ENCODE assay signal across 18 cellular contexts in the genomic region with DNA sequence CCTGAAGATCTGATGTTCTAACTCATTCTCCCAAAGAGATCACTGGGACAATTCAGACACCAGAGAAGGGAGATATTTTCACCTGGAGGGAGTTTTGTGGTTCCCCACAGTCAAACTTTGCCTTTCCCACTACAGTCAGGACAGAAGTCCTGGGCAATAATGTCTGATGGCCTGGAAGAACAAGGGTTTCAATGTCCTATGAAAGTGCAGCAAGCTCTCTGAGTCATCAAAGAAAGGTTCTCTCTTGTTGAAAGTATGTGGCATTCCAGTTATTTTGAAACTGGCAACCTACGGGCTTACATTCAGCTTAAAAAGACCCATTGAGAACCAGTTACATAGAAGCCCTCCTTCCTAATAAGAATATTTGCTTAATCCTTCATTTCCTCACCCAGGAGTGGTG.
A peak's percentile ranks its signal among the peaks of the same experiment; 100 is the strongest.
DNase-seq lines count a peak whose midpoint lies in the region; ATAC-seq and TF ChIP-seq lines count a peak whose summit lies in the region.
"Had no signal": no experiment of that assay in that cellular context is flagged by ENCODE, and none has a peak within 500 bp of the region (broad histone marks: within the 10 kb centered on the region; RNA-seq: fewer than 3 reads in every experiment).

No MANE protein-coding gene starts in this region.

- no peak overlapping the region for H4K5ac ChIP-seq in mesendoderm (ENCODE audit: low read length)

- H3K4me3 ChIP-seq in choroid plexus epithelial cell (ENCODE audit: low read depth, low read length) = no peak overlapping the region
- no peak overlapping the region for H3K4me3 ChIP-seq in mesendoderm (ENCODE audit: low read length)
- H3K4me3 ChIP-seq: colonic mucosa, sigmoid colon had no signal

- H3K27me3 ChIP-seq in mesendoderm (ENCODE audit: insufficient read depth, low read length, poor library complexity) = no peaks in the 10 kb centered on the region
- H3K27me3 ChIP-seq: colonic mucosa, sigmoid colon had no signal

- no peak overlapping the region for H3K4ac ChIP-seq in mesendoderm (ENCODE audit: low read depth, low read length)

- H3K56ac ChIP-seq in mesendoderm (ENCODE audit: low read length) = no peak overlapping the region

- H3K4me3 Mint-ChIP-seq in nephron progenitor cell = no peak overlapping the region
- H3K4me3 Mint-ChIP-seq in T-helper 17 cell = no peak overlapping the region
- H3K4me3 Mint-ChIP-seq in Calu3 (ENCODE audit: low read depth, unreplicated experiment) = no peak overlapping the region
- H3K4me3 Mint-ChIP-seq: activated T-cell treated with anti-CD3 and anti-CD28 coated beads, Interleukin-2, amount 50 U/mL, for 72 hours; neural crest cell; type B pancreatic cell had no signal

- CTCF ChIA-PET in Calu3 (lab: Charles Lee) = interaction anchor here (1.0 kb wide), 1 partner anchor 41 kb away, joined by 5 read pairs; no protein-coding TSS in a partner anchor

- no peak overlapping the region for H3K27ac ChIP-seq in mesendoderm (ENCODE audit: low read depth, low read length)
- H3K27ac ChIP-seq: colonic mucosa had no signal

- H3K4me1 Mint-ChIP-seq in nephron progenitor cell (peaks cover 18% of the 10 kb centered on the region), T-helper 17 cell (peaks cover 20% of the 10 kb centered on the region), Calu3 (ENCODE audit: low read depth, unreplicated experiment) (no peaks in the 10 kb centered on the region)
- H3K4me1 Mint-ChIP-seq: neural crest cell had no signal

- H3K27me3 Mint-ChIP-seq in nephron progenitor cell (ENCODE audit: low read depth, poor library complexity) (peaks cover 12% of the 10 kb centered on the region), T-helper 17 cell (no peaks in the 10 kb centered on the region), Calu3 (ENCODE audit: unreplicated experiment) (peaks cover 78% of the 10 kb centered on the region)

- H3K36me3 ChIP-seq in mesendoderm (ENCODE audit: control insufficient read depth, insufficient read depth, low read length) = no peaks in the 10 kb centered on the region
- H3K36me3 ChIP-seq: colonic mucosa, sigmoid colon had no signal

- H2BK5ac ChIP-seq in mesendoderm (ENCODE audit: low read length) = no peak overlapping the region

- peak; percentile 82 for DNase-seq in COLO829 (ENCODE audit: low spot score)
- peak; percentile 25 for DNase-seq in LHCN-M2 (ENCODE audit: low read depth)
- peak; percentile 63 for DNase-seq in choroid plexus epithelial cell (ENCODE audit: low read depth)
- DNase-seq in nephron progenitor cell = no peak
- no peak for DNase-seq in mesendoderm
- no peak for DNase-seq in T-helper 17 cell
- no peak for DNase-seq in Calu3
- DNase-seq: activated CD4-positive, alpha-beta T cell treated with anti-CD3 and anti-CD28 coated beads, Interleukin-2, amount 50 U/mL, for 4 hours; activated T-cell treated with anti-CD3 and anti-CD28 coated beads, Interleukin-2, amount 50 U/mL, for 72 hours; colonic mucosa; erythroblast; hippocampal formation; NCI-H1092; sigmoid colon; stimulated activated CD4-positive, alpha-beta T cell treated with anti-CD3 and anti-CD28 coated beads, Interleukin-4, amount 100 ng/mL, for 4 hours had no signal

- H3K27ac Mint-ChIP-seq in nephron progenitor cell (peak overlapping the region; percentile 79), T-helper 17 cell (no peak overlapping the region), Calu3 (ENCODE audit: unreplicated experiment) (no peak overlapping the region)
- H3K27ac Mint-ChIP-seq: type B pancreatic cell had no signal

- H3K79me1 ChIP-seq in mesendoderm (ENCODE audit: low read length) = no peaks in the 10 kb centered on the region

- H3K18ac ChIP-seq in mesendoderm (ENCODE audit: low read length) = no peak overlapping the region

- H2AK5ac ChIP-seq in mesendoderm (ENCODE audit: low read length) = no peak overlapping the region

- no peak overlapping the region for H4K8ac ChIP-seq in mesendoderm (ENCODE audit: low read depth, low read length)

- H3K36me3 Mint-ChIP-seq in nephron progenitor cell (ENCODE audit: low read depth) (no peaks in the 10 kb centered on the region), T-helper 17 cell (ENCODE audit: low read depth) (peaks cover 10% of the 10 kb centered on the region), Calu3 (ENCODE audit: insufficient read depth, unreplicated experiment) (no peaks in the 10 kb centered on the region)

- ATAC-seq in GM18861 (IDR thresholded peaks at IDR 0.05; ENCODE audit: unreplicated experiment) (no peak), T-helper 17 cell (no peak)
- ATAC-seq: activated T-cell treated with anti-CD3 and anti-CD28 coated beads, Interleukin-2, amount 50 U/mL, for 72 hours had no signal

- H3K9me3 Mint-ChIP-seq in nephron progenitor cell (no peaks in the 10 kb centered on the region), Calu3 (ENCODE audit: low read depth, unreplicated experiment) (no peaks in the 10 kb centered on the region)
- H3K9me3 Mint-ChIP-seq: activated T-cell treated with anti-CD3 and anti-CD28 coated beads, Interleukin-2, amount 50 U/mL, for 72 hours; type B pancreatic cell had no signal

- BruUV-seq in Calu3 (replicated peaks; lab: Mats Ljungman, UMichigan) = no TSS peak

- H3K9me3 ChIP-seq in T-helper 17 cell (ENCODE audit: control insufficient read depth, low read length, poor library complexity, severe bottlenecking) = no peaks in the 10 kb centered on the region
- H3K9me3 ChIP-seq: colonic mucosa, sigmoid colon had no signal

- no peak overlapping the region for H2BK120ac ChIP-seq in mesendoderm (ENCODE audit: low read depth, low read length)

- no peak overlapping the region for H2BK15ac ChIP-seq in mesendoderm (replicated peaks; ENCODE audit: low read depth)

- H3K79me2 ChIP-seq in mesendoderm (ENCODE audit: control insufficient read depth, insufficient read depth, low read length) = no peaks in the 10 kb centered on the region

- intact Hi-C loops in Calu3 (cut with micrococcal nuclease; ENCODE audit: unreplicated experiment) = no loop called here

- H3K23ac ChIP-seq in mesendoderm (ENCODE audit: low read length) = no peak overlapping the region

- WGBS in mesendoderm (ENCODE audit: extremely low coverage, insufficient coverage, low lambda C conversion rate) = no CpG with 5 or more reads among the region's 1 CpG

- no peaks in the 10 kb centered on the region for H3K4me1 ChIP-seq in mesendoderm (ENCODE audit: control insufficient read depth, low read depth, low read length)
- H3K4me1 ChIP-seq: colonic mucosa, sigmoid colon had no signal

- H3K4me2 ChIP-seq in mesendoderm (ENCODE audit: low read length) = no peak overlapping the region

- TF ChIP-seq CTCF in choroid plexus epithelial cell (conservative IDR thresholded peaks at IDR 0.05; ENCODE audit: low read depth, low read length) (no peak), nephron progenitor cell (IDR thresholded peaks at IDR 0.05) (no peak), Calu3 (IDR thresholded peaks at IDR 0.05; ENCODE audit: unreplicated experiment) (no peak)

- H3K9ac ChIP-seq in mesendoderm (ENCODE audit: low read length) = no peak overlapping the region

Comparison
In these comparisons a context has a peak if more than half of its experiments do, and no peak if none do; other contexts are left out.
1. DNase-seq: peak in COLO829 (single experiment), LHCN-M2 (single experiment) and choroid plexus epithelial cell (single experiment); none in nephron progenitor cell (single experiment), mesendoderm (single experiment), T-helper 17 cell (0 of 3) and Calu3 (single experiment).